ENCODE assay signal across 28 cellular contexts in genomic region chr2:23465138-23465537, GRCh38.
"Had no signal": no experiment of that assay in that cellular context is flagged by ENCODE, and none has a peak within 500 bp of the region (broad histone marks: within the 10 kb centered on the region; RNA-seq: fewer than 3 reads in every experiment).

No MANE protein-coding gene starts in this region.

- H3K9me3 Mint-ChIP-seq: dendritic cell treated with granulocyte-macrophage colony-stimulating factor and Interleukin-4, amounts not matched to agents 40 ng/mL and 50 ng/mL, for 4 days; endodermal cell; naive thymus-derived CD4-positive, alpha-beta T cell; nephron; neural progenitor cell; stimulated activated naive B cell treated with anti-CD40 and anti-IgM and Interleukin-4, amounts not matched to agents 10 μg/mL and 1 μg/mL and 100 μg/mL, for 72 hours; stimulated activated naive CD8-positive, alpha-beta T cell treated with anti-CD3 and anti-CD28 coated beads, Interleukin-15, Interleukin-2, amounts not matched to agents 100 ng/mL and 50 ng/mL, for 24 hours had no signal

- DNase-seq: effector CD8-positive, alpha-beta T cell; endodermal cell; foreskin fibroblast; glutamatergic neuron; heart right ventricle; hippocampal formation; left cardiac atrium; left lung; mesendoderm; midbrain; naive thymus-derived CD4-positive, alpha-beta T cell; nucleus accumbens; sigmoid colon; stimulated activated CD4-positive, alpha-beta T cell treated with anti-CD3 and anti-CD28 coated beads, Interleukin-4, amount 100 ng/mL, for 4 hours; stimulated activated naive B cell treated with anti-CD40 and anti-IgM and Interleukin-4, amounts not matched to agents 10 μg/mL and 1 μg/mL and 100 μg/mL, for 72 hours; transverse colon had no signal

- H3K9me3 ChIP-seq: heart right ventricle, left lung, prostate gland, right atrium auricular region, sigmoid colon, thoracic aorta, transverse colon, vagina had no signal

- H3K36me3 ChIP-seq: heart right ventricle, left lung, neural progenitor cell, prostate gland, right atrium auricular region, sigmoid colon, thoracic aorta, transverse colon, vagina had no signal

- H3K4me3 ChIP-seq: heart right ventricle, left lung, neural progenitor cell, prostate gland, right atrium auricular region, sigmoid colon, thoracic aorta, transverse colon, vagina had no signal

- H3K4me1 Mint-ChIP-seq: endodermal cell; stimulated activated naive B cell treated with anti-CD40 and anti-IgM and Interleukin-4, amounts not matched to agents 10 μg/mL and 1 μg/mL and 100 μg/mL, for 72 hours had no signal

- H3K27me3 ChIP-seq: neural progenitor cell, right atrium auricular region, sigmoid colon, transverse colon, vagina had no signal

- H3K9ac ChIP-seq: neural progenitor cell had no signal

- FAIRE-seq: colon, islet of Langerhans had no signal

- H2AFZ ChIP-seq: neural progenitor cell had no signal

- H3K4me1 ChIP-seq: heart right ventricle, left lung, neural progenitor cell, prostate gland, right atrium auricular region, vagina had no signal

- H3K4me3 Mint-ChIP-seq: dendritic cell treated with granulocyte-macrophage colony-stimulating factor and Interleukin-4, amounts not matched to agents 40 ng/mL and 50 ng/mL, for 4 days; endodermal cell; naive thymus-derived CD4-positive, alpha-beta T cell; nephron; neural progenitor cell; stimulated activated naive B cell treated with anti-CD40 and anti-IgM and Interleukin-4, amounts not matched to agents 10 μg/mL and 1 μg/mL and 100 μg/mL, for 72 hours; stimulated activated naive CD8-positive, alpha-beta T cell treated with anti-CD3 and anti-CD28 coated beads, Interleukin-15, Interleukin-2, amounts not matched to agents 100 ng/mL and 50 ng/mL, for 24 hours had no signal

- H3K4me2 ChIP-seq: neural progenitor cell had no signal

- H3K36me3 Mint-ChIP-seq: stimulated activated naive B cell treated with anti-CD40 and anti-IgM and Interleukin-4, amounts not matched to agents 10 μg/mL and 1 μg/mL and 100 μg/mL, for 72 hours had no signal

- ATAC-seq: esophagus mucosa; heart right ventricle; left lung; naive thymus-derived CD4-positive, alpha-beta T cell; stimulated activated naive B cell treated with anti-CD40 and anti-IgM and Interleukin-4, amounts not matched to agents 10 μg/mL and 1 μg/mL and 100 μg/mL, for 72 hours had no signal

- H3K27ac ChIP-seq: epithelial cell of prostate, heart right ventricle, left lung, neural progenitor cell, prostate gland, right atrium auricular region, thoracic aorta, vagina had no signal

- H3K27ac Mint-ChIP-seq: dendritic cell treated with granulocyte-macrophage colony-stimulating factor and Interleukin-4, amounts not matched to agents 40 ng/mL and 50 ng/mL, for 4 days; endodermal cell; naive thymus-derived CD4-positive, alpha-beta T cell; nephron; neural progenitor cell; stimulated activated naive B cell treated with anti-CD40 and anti-IgM and Interleukin-4, amounts not matched to agents 10 μg/mL and 1 μg/mL and 100 μg/mL, for 72 hours; stimulated activated naive CD8-positive, alpha-beta T cell treated with anti-CD3 and anti-CD28 coated beads, Interleukin-15, Interleukin-2, amounts not matched to agents 100 ng/mL and 50 ng/mL, for 24 hours had no signal
